11 cellular contexts compared by ENCODE assay signal in genomic region chr2:100976634-100977391, GRCh38. TPM values are rescaled to one million over a fixed set of nuclear protein-coding genes. Genes with fewer than 3 reads are reported as not detected.
DNase-seq lines count a peak whose midpoint lies in the region; ATAC-seq, FAIRE-seq and TF ChIP-seq lines count a peak whose summit lies in the region.
"Had no signal": no experiment of that assay in that cellular context is flagged by ENCODE, and none has a peak within 500 bp of the region (broad histone marks: within the 10 kb centered on the region; RNA-seq: fewer than 3 reads in every experiment).

No MANE protein-coding gene starts in this region.

- intact Hi-C loops in psoas muscle (cut with DNase I): no loop called here

- peaks cover 20% of the 10 kb centered on the region for H3K36me3 Mint-ChIP-seq in chondrocyte (ENCODE audit: low read depth)

- H3K4me3 ChIP-seq in A549 (no peak overlapping the region), psoas muscle (no peak overlapping the region)

- H3K27ac Mint-ChIP-seq in chondrocyte (ENCODE audit: unreplicated experiment): peak overlapping the region; percentile 77

- no peak overlapping the region for H3K4me3 Mint-ChIP-seq in chondrocyte (ENCODE audit: unreplicated experiment)

- peaks cover 25% of the 10 kb centered on the region for H3K4me1 Mint-ChIP-seq in chondrocyte (ENCODE audit: low read depth)

- no peak for DNase-seq in A549 (ENCODE audit: low read depth in 1 of 2, low spot score in 1 of 2)
- peak; percentile 39 for DNase-seq in GM19240 (ENCODE audit: insufficient read length, low spot score)
- DNase-seq in chondrocyte (ENCODE audit: low spot score): no peak
- no peak for DNase-seq in RWPE1 (ENCODE audit: low spot score)
- DNase-seq in COLO668 (lab: John Stamatoyannopoulos, UW; ENCODE audit: unreplicated experiment): no peak
- no peak for DNase-seq in psoas muscle
- no peak for DNase-seq in NCI-H1105 (lab: John Stamatoyannopoulos, UW)
- DNase-seq: activated CD4-positive, alpha-beta T cell treated with anti-CD3 and anti-CD28 coated beads, Interleukin-2, amount 50 U/mL, for 4 hours; erythroblast had no signal

- TF ChIP-seq CTCF in A549 (IDR thresholded peaks at IDR 0.05) (no peak), chondrocyte (IDR thresholded peaks at IDR 0.05) (no peak), RWPE1 (conservative IDR thresholded peaks at IDR 0.05; ENCODE audit: low read depth) (no peak), psoas muscle (IDR thresholded peaks at IDR 0.05) (no peak)

- POLR2A ChIA-PET in A549 (lab: Yijun Ruan, JAX): no interaction called here
- POLR2A ChIA-PET in RWPE1 (lab: Yijun Ruan, JAX; ENCODE audit: low non-redundant PET): no interaction called here

- no peak for TF ChIP-seq POLR2A in A549 (IDR thresholded peaks at IDR 0.05; ENCODE audit: low read length)

- no peaks in the 10 kb centered on the region for H3K9me3 Mint-ChIP-seq in chondrocyte (ENCODE audit: low read depth)

- H3K4me1 ChIP-seq in A549 (no peaks in the 10 kb centered on the region), psoas muscle (no peaks in the 10 kb centered on the region)

- no peaks in the 10 kb centered on the region for H3K27me3 Mint-ChIP-seq in chondrocyte (ENCODE audit: low read depth)

- H3K27me3 ChIP-seq in psoas muscle (ENCODE audit: insufficient read depth in 3 of 3, low read length in 2 of 3): no peaks in the 10 kb centered on the region

- peaks cover 0 to 65% of the 10 kb centered on the region in 2 donors for H3K36me3 ChIP-seq in psoas muscle (ENCODE audit: insufficient read depth in 1 of 2, low read depth in 1 of 2)

- TF ChIP-seq EP300 in A549 (IDR thresholded peaks at IDR 0.05): no peak

- H3K27ac ChIP-seq in A549 (no peak overlapping the region), RWPE1 (no peak overlapping the region), psoas muscle (no peak overlapping the region)
- H3K27ac ChIP-seq: KMS-11 had no signal

- CTCF ChIA-PET in A549 (lab: Yijun Ruan, JAX): interaction anchor here (1.0 to 2.1 kb wide), 3 partner anchors 247 to 370 kb away, joined by 4 to 8 read pairs (median 7); no protein-coding TSS in a partner anchor
- CTCF ChIA-PET in RWPE1 (lab: Yijun Ruan, JAX): interaction anchor here (0.7 kb wide), 1 partner anchor 9 kb away, joined by 3 read pairs; no protein-coding TSS in a partner anchor

- H3K4me2 ChIP-seq in A549: no peak overlapping the region
- H3K4me2 ChIP-seq: KMS-11 had no signal

- WGBS in A549 (ENCODE audit: missing lambda C conversion rate): 88% methylated on average over 19 of the region's 19 CpGs
- WGBS in psoas muscle, 3 donors: 69 to 79% (median 72%) methylated on average over 19 of the region's 19 CpGs

- ATAC-seq in A549: peak; percentile 21 to 26; a peak in 2 of 6 replicates
- peak; percentile 90 for ATAC-seq in HG03135 (IDR thresholded peaks at IDR 0.05; ENCODE audit: unreplicated experiment)
- no peak for ATAC-seq in psoas muscle

- TF ChIP-seq RAD21 in A549 (conservative IDR thresholded peaks at IDR 0.05 in 1 of 2, IDR thresholded peaks at IDR 0.05 in 1 of 2): no peak

- FAIRE-seq in A549 (lab: Jason Lieb, UNC): no peak

- H3K9me3 ChIP-seq in A549 (no peaks in the 10 kb centered on the region), psoas muscle (no peaks in the 10 kb centered on the region)

TF ChIP-seq in A549, 52 proteins besides CTCF, POLR2A, EP300 and RAD21:
- TF ChIP-seq ZFP36 (IDR thresholded peaks at IDR 0.05; ENCODE audit: borderline replicate concordance, partially characterized antibody): no peak

RNA-seq across cellular contexts. Expression of gene RPL31, which starts 25.3 kb away (rescaled TPM):
- polyA plus RNA-seq in A549 (2011; rRNA removed): 2,064 and 3,103 TPM in 2 replicates
- 1,918 and 2,613 TPM in 2 replicates for polyA plus RNA-seq in A549 (2012; cell fraction: cytosol; rRNA removed)
- 404 and 505 TPM in 2 replicates for polyA plus RNA-seq in A549 (2012; cell fraction: nucleus; rRNA removed)
- 1,803 to 1,931 TPM (median 1,812 TPM) in 3 replicates for polyA plus RNA-seq in A549 (2017; fragmentation: RNase III; extraction: RNeasy Plus Mini Kit Qiagen cat#74134 plus additional on column Dnase treatment)
- 256 and 361 TPM in 2 replicates for polyA minus RNA-seq in A549 (2011; rRNA and poly(A)+ RNA removed)
- total RNA-seq in chondrocyte: 951 to 1,014 TPM (median 979 TPM) in 3 replicates
- total RNA-seq in psoas muscle: 1,000 to 10,000 TPM in 1 of 4 donors, 100 to 1,000 TPM in 3; 718 to 1,227 (median 793) TPM
- polyA plus RNA-seq in psoas muscle: 1,000 to 10,000 TPM; 2,383 to 3,893 (median 2,730) TPM

Comparison
In these comparisons a context has a peak if more than half of its experiments do, and no peak if none do; other contexts are left out.
1. ATAC-seq: peak in A549 (2 of 2) and HG03135 (single experiment); none in psoas muscle (0 of 4).